ENCODE assay signal across 1 cellular context in genomic region chr1:159015440-159015909, GRCh38.
A peak's percentile ranks its signal among the peaks of the same experiment; 100 is the strongest.
TF ChIP-seq lines count a peak whose summit lies in the region.

No MANE protein-coding gene starts in this region.

TF ChIP-seq in K562, 482 proteins besides CTCF, POLR2A, EP300 and RAD21 (continued from another document and continues in another):
- TF ChIP-seq RERE (CRISPR knock-in tag; IDR thresholded peaks at IDR 0.05; ENCODE audit: borderline replicate concordance) (no peak), KDM5B (IDR thresholded peaks at IDR 0.05; ENCODE audit: insufficient replicate concordance, low read depth, low read length) (no peak), HDAC6 (IDR thresholded peaks at IDR 0.05; ENCODE audit: low read depth, low read length) (no peak), NONO (IDR thresholded peaks at IDR 0.05; ENCODE audit: low read depth in 2 of 2, low read length in 1 of 2) (no peak), ZNF830 (CRISPR knock-in tag; IDR thresholded peaks at IDR 0.05) (no peak), HMBOX1 (IDR thresholded peaks at IDR 0.05) (no peak), HMG20B (CRISPR knock-in tag; IDR thresholded peaks at IDR 0.05) (no peak), HDAC8 (tag; IDR thresholded peaks at IDR 0.05) (no peak), NCOA1 (IDR thresholded peaks at IDR 0.05; ENCODE audit: low read depth) (no peak), JUNB (CRISPR knock-in tag; conservative IDR thresholded peaks at IDR 0.05) (no peak), CC2D1A (IDR thresholded peaks at IDR 0.05) (no peak), ZNF165 (CRISPR knock-in tag; IDR thresholded peaks at IDR 0.05; ENCODE audit: borderline replicate concordance) (no peak), HSF4 (CRISPR knock-in tag; IDR thresholded peaks at IDR 0.05; ENCODE audit: borderline replicate concordance) (no peak), PCBP1 (IDR thresholded peaks at IDR 0.05; ENCODE audit: low read depth, low read length, poor library complexity, severe bottlenecking) (no peak), ZNF124 (CRISPR knock-in tag; IDR thresholded peaks at IDR 0.05) (no peak), U2AF2 (optimal IDR thresholded peaks at IDR 0.05; ENCODE audit: low read depth, low read length) (no peak), ZNF318 (IDR thresholded peaks at IDR 0.05; ENCODE audit: borderline replicate concordance in 1 of 2, low read depth in 1 of 2) (no peak), ZNF311 (CRISPR knock-in tag; IDR thresholded peaks at IDR 0.05) (no peak), GATA2 (CRISPR knock-in tag; IDR thresholded peaks at IDR 0.05) (no peak), SREBF2 (CRISPR knock-in tag; IDR thresholded peaks at IDR 0.05) (no peak), HDGF (IDR thresholded peaks at IDR 0.05) (no peak), ZNF24 (IDR thresholded peaks at IDR 0.05) (no peak), ZNF699 (CRISPR knock-in tag; IDR thresholded peaks at IDR 0.05; ENCODE audit: insufficient replicate concordance) (no peak), TRIM25 (IDR thresholded peaks at IDR 0.05; ENCODE audit: borderline replicate concordance) (no peak), HMGN3 (IDR thresholded peaks at IDR 0.05; ENCODE audit: borderline replicate concordance, extremely low read depth, insufficient read length, low read depth, low read length) (no peak), SMARCA4 (IDR thresholded peaks at IDR 0.05) (no peak), ZBTB43 (CRISPR knock-in tag; IDR thresholded peaks at IDR 0.05) (no peak), IRF2 (CRISPR knock-in tag; IDR thresholded peaks at IDR 0.05) (no peak), CREB5 (CRISPR knock-in tag; IDR thresholded peaks at IDR 0.05) (0 out of 2 replicates have a peak, but pooled peaks have one; percentile 20), HMGXB4 (CRISPR knock-in tag; IDR thresholded peaks at IDR 0.05) (no peak), ETV5 (CRISPR knock-in tag; IDR thresholded peaks at IDR 0.05; ENCODE audit: low read depth) (no peak), KLF13 (tag; IDR thresholded peaks at IDR 0.05; ENCODE audit: borderline replicate concordance, low read depth) (no peak), SMARCA5 (IDR thresholded peaks at IDR 0.05) (no peak), VEZF1 (CRISPR knock-in tag; IDR thresholded peaks at IDR 0.05) (peak; percentile 63), ZNF277 (CRISPR knock-in tag; IDR thresholded peaks at IDR 0.05; ENCODE audit: borderline replicate concordance) (no peak), MEF2D (tag; conservative IDR thresholded peaks at IDR 0.05; ENCODE audit: low read depth) (no peak)
